Comparison of ENCODE assay signal across 19 cellular contexts in genomic region chr1:33155877-33156538, GRCh38. TPM values are rescaled to one million over a fixed set of nuclear protein-coding genes. Genes with fewer than 3 reads are reported as not detected.
A peak's percentile ranks its signal among the peaks of the same experiment; 100 is the strongest.
DNase-seq lines count a peak whose midpoint lies in the region; ATAC-seq and TF ChIP-seq lines count a peak whose summit lies in the region.
"Had no signal": no experiment of that assay in that cellular context is flagged by ENCODE, and none has a peak within 500 bp of the region (broad histone marks: within the 10 kb centered on the region; RNA-seq: fewer than 3 reads in every experiment).

No MANE protein-coding gene starts in this region.

- no peak for ATAC-seq in CD8-positive, alpha-beta T cell
- ATAC-seq in mucosa of descending colon = peak; percentile 55
- no peak for ATAC-seq in GM21390 (IDR thresholded peaks at IDR 0.05; ENCODE audit: unreplicated experiment)
- ATAC-seq: activated CD8-positive, alpha-beta memory T cell treated with anti-CD3 and anti-CD28 coated beads, Interleukin-2, amount 10 ng/mL, durations not matched to agents 7 days and 5 days; body of pancreas; right cardiac atrium had no signal

- no peaks in the 10 kb centered on the region for H3K4me1 Mint-ChIP-seq in CD8-positive, alpha-beta T cell (ENCODE audit: low read depth)

- no peak overlapping the region for H3K4me3 Mint-ChIP-seq in CD8-positive, alpha-beta T cell
- H3K4me3 Mint-ChIP-seq: activated B cell treated with CpG ODN at 0.5 μM for 24 hours; activated CD8-positive, alpha-beta memory T cell treated with anti-CD3 and anti-CD28 coated beads, Interleukin-2, amount 10 ng/mL, durations not matched to agents 7 days and 5 days had no signal

- POLR2A ChIA-PET in AG04450 (lab: Yijun Ruan, JAX) = interaction anchor here (0.5 kb wide), 1 partner anchor 38 kb away, joined by 4 read pairs; no protein-coding TSS in a partner anchor
- POLR2A ChIA-PET in CD8-positive, alpha-beta T cell (lab: Charles Lee) = no interaction called here

- no peak overlapping the region for H3K4me3 ChIP-seq in AG04450 (ENCODE audit: low read depth, low read length)
- H3K4me3 ChIP-seq in CD8-positive, alpha-beta T cell (ENCODE audit: low read depth, low read length) = no peak overlapping the region
- no peak overlapping the region for H3K4me3 ChIP-seq in mucosa of descending colon
- H3K4me3 ChIP-seq: body of pancreas had no signal

- H3K4me1 ChIP-seq in CD8-positive, alpha-beta T cell (ENCODE audit: insufficient read depth, low read length) = no peaks in the 10 kb centered on the region
- H3K4me1 ChIP-seq in mucosa of descending colon (ENCODE audit: low read depth) = no peaks in the 10 kb centered on the region

- DNase-seq in AG04450 (ENCODE audit: low read depth, low spot score) (no peak), mucosa of descending colon (peak in 1 of 3 donors; percentile 17), mesenteric fat pad (ENCODE audit: low spot score) (no peak)
- no peak for DNase-seq in CD8-positive, alpha-beta T cell
- no peak for DNase-seq in activated CD4-positive, CD25-positive, alpha-beta regulatory T cell (lab: John Stamatoyannopoulos, UW)
- DNase-seq: activated B cell treated with CpG ODN at 0.5 μM for 24 hours; activated CD8-positive, alpha-beta memory T cell treated with anti-CD3 and anti-CD28 coated beads, Interleukin-2, amount 10 ng/mL, durations not matched to agents 7 days and 5 days; activated naive CD4-positive, alpha-beta T cell; AML-193; body of pancreas; DND-41; effector CD4-positive, alpha-beta T cell; head of caudate nucleus; NCI-H1092; NK-92 treated with Interleukin-12 subunit alpha and Interleukin-12 subunit beta, amount 100 ng/mL, for 24 hours had no signal

- H3K36me3 Mint-ChIP-seq in CD8-positive, alpha-beta T cell = peaks cover 53% of the 10 kb centered on the region

- no peaks in the 10 kb centered on the region for H3K27me3 ChIP-seq in AG04450 (ENCODE audit: control insufficient read depth, insufficient read depth, low read length)
- no peaks in the 10 kb centered on the region for H3K27me3 ChIP-seq in CD8-positive, alpha-beta T cell (ENCODE audit: insufficient read depth, low read length)
- H3K27me3 ChIP-seq: body of pancreas had no signal

- CTCF ChIA-PET in AG04450 (lab: Charles Lee) = no interaction called here
- CTCF ChIA-PET in CD8-positive, alpha-beta T cell (lab: Charles Lee) = interaction anchor here (0.7 kb wide), 1 partner anchor 22 kb away, joined by 3 read pairs; no protein-coding TSS in a partner anchor

- TF ChIP-seq CTCF in AG04450 (IDR thresholded peaks at IDR 0.05; ENCODE audit: low read depth, low read length) (no peak), mucosa of descending colon (IDR thresholded peaks at IDR 0.05) (no peak)
- no peak for TF ChIP-seq CTCF in CD8-positive, alpha-beta T cell (IDR thresholded peaks at IDR 0.05)

- H3K27ac ChIP-seq in AG04450 (ENCODE audit: low read depth, low read length) = peak overlapping the region; percentile 11
- H3K27ac ChIP-seq in CD8-positive, alpha-beta T cell (ENCODE audit: low read depth, low read length) = no peak overlapping the region
- peak overlapping the region; percentile 8 for H3K27ac ChIP-seq in angular gyrus (ENCODE audit: low read depth, low read length)
- H3K27ac ChIP-seq: body of pancreas had no signal

- no peaks in the 10 kb centered on the region for H3K27me3 Mint-ChIP-seq in CD8-positive, alpha-beta T cell (ENCODE audit: low read depth)
- H3K27me3 Mint-ChIP-seq: activated B cell treated with CpG ODN at 0.5 μM for 24 hours; activated CD8-positive, alpha-beta memory T cell treated with anti-CD3 and anti-CD28 coated beads, Interleukin-2, amount 10 ng/mL, durations not matched to agents 7 days and 5 days; IgD-negative memory B cell had no signal

- H3K36me3 ChIP-seq in CD8-positive, alpha-beta T cell (ENCODE audit: insufficient read depth, low read length) = no peaks in the 10 kb centered on the region
- no peaks in the 10 kb centered on the region for H3K36me3 ChIP-seq in mucosa of descending colon (ENCODE audit: low read depth)

- no peaks in the 10 kb centered on the region for H3K9me3 Mint-ChIP-seq in CD8-positive, alpha-beta T cell
- H3K9me3 Mint-ChIP-seq: activated B cell treated with CpG ODN at 0.5 μM for 24 hours, IgD-negative memory B cell had no signal

- peaks cover 3% of the 10 kb centered on the region; the same call in 1 of the 2 replicates for H3K9me3 ChIP-seq in AG04450 (ENCODE audit: control insufficient read depth, insufficient read depth, low read length)
- H3K9me3 ChIP-seq in CD8-positive, alpha-beta T cell (ENCODE audit: low read length) = no peaks in the 10 kb centered on the region
- no peaks in the 10 kb centered on the region for H3K9me3 ChIP-seq in mucosa of descending colon
- H3K9me3 ChIP-seq: body of pancreas had no signal

- peak overlapping the region; percentile 8 for H3K27ac Mint-ChIP-seq in CD8-positive, alpha-beta T cell
- H3K27ac Mint-ChIP-seq: activated B cell treated with CpG ODN at 0.5 μM for 24 hours; activated CD8-positive, alpha-beta memory T cell treated with anti-CD3 and anti-CD28 coated beads, Interleukin-2, amount 10 ng/mL, durations not matched to agents 7 days and 5 days had no signal

- intact Hi-C loops in CD8-positive, alpha-beta T cell (cut with DNase I, micrococcal nuclease) = no loop called here
- intact Hi-C loops in mucosa of descending colon (cut with DNase I, micrococcal nuclease) = no loop called here

RNA-seq across cellular contexts. Expression of gene TRIM62, which starts 25.8 kb away (rescaled TPM):
- polyA plus RNA-seq in AG04450 (2011; rRNA removed) = 4.5 and 7.2 TPM in 2 replicates
- 5.6 and 7.5 TPM in 2 replicates for polyA minus RNA-seq in AG04450 (2011; rRNA and poly(A)+ RNA removed)
- total RNA-seq in CD8-positive, alpha-beta T cell = 10 to 100 TPM; 14.3 to 14.8 TPM
- total RNA-seq in mucosa of descending colon (1 to 10 TPM; 5.0 to 9.3 (median 5.2) TPM), mesenteric fat pad (4.4 TPM)
